ENCODE assay signal across 8 cellular contexts in genomic region chr12:106226884-106227640, GRCh38. TPM values are rescaled to one million over a fixed set of nuclear protein-coding genes. Genes with fewer than 3 reads are reported as not detected.
DNase-seq lines count a peak whose midpoint lies in the region; ATAC-seq and TF ChIP-seq lines count a peak whose summit lies in the region.

No MANE protein-coding gene starts in this region.

- H3K27me3 ChIP-seq in right atrium auricular region (no peaks in the 10 kb centered on the region), gastrocnemius medialis (no peaks in the 10 kb centered on the region)

- POLR2A ChIA-PET in HEK293T (lab: Yijun Ruan, JAX): interaction anchor here (0.6 to 1.3 kb wide), 2 partner anchors 131 kb away, joined by 3 read pairs; no protein-coding TSS in a partner anchor

- TF ChIP-seq POLR2A in gastrocnemius medialis (IDR thresholded peaks at IDR 0.05): no peak

- H3K27ac ChIP-seq in right atrium auricular region: no peak overlapping the region
- peak overlapping the region in 2 of 4 donors; percentile 5 to 31 for H3K27ac ChIP-seq in gastrocnemius medialis

- H3K4me1 ChIP-seq in right atrium auricular region: peaks cover 0 to 19% of the 10 kb centered on the region in 2 donors
- H3K4me1 ChIP-seq in gastrocnemius medialis: peaks cover 8 to 17% of the 10 kb centered on the region in 2 donors

- CTCF ChIA-PET in HEK293T (lab: Yijun Ruan, JAX): interaction anchor here (0.6 to 3.3 kb wide), 10 partner anchors 11 to 806 kb away, joined by 3 to 25 read pairs (median 4); partner anchors contain the start of gene POLR3B

- peak; percentile 39 to 84 for TF ChIP-seq CTCF in right atrium auricular region (IDR thresholded peaks at IDR 0.05)
- peak; percentile 79 to 86 (median 80) for TF ChIP-seq CTCF in gastrocnemius medialis (IDR thresholded peaks at IDR 0.05 in 4 of 5, conservative IDR thresholded peaks at IDR 0.05 in 1 of 5)

- in situ Hi-C loops in gastrocnemius medialis (cut with MboI; ENCODE audit: low sequenced_read_pairs in 4 of 4): loop anchor here (5.0 to 10.0 kb wide), 6 partner anchors 55 to 802 kb away; partner anchors contain the start of gene POLR3B (in 1 of the 4)

- DNase-seq in DMS 273 (lab: John Stamatoyannopoulos, UW; ENCODE audit: unreplicated experiment) (peak; percentile 74), HEK293T (ENCODE audit: extremely low spot score) (peak; percentile 70), NCI-H748 treated with DMSO at 0.1 percent for 48 hours (lab: John Stamatoyannopoulos, UW) (peak; percentile 50), amniotic epithelial cell (ENCODE audit: low read depth) (peak; percentile 57), right atrium auricular region (ENCODE audit: low spot score) (peak; percentile 60), gastrocnemius medialis (peak; percentile 15 to 36)
- DNase-seq in activated effector memory CD4-positive, alpha-beta T cell treated with anti-CD3 and anti-CD28 coated beads, Interleukin-2, amount 50 U/mL, for 16 hours: no peak

- intact Hi-C loops in gastrocnemius medialis (cut with DNase I; ENCODE audit: low total_unique reads): loop anchor here (1.0 kb wide), 2 partner anchors 55 to 118 kb away; no protein-coding TSS in a partner anchor

- ATAC-seq in gastrocnemius medialis: peak; percentile 76 to 78
- no peak for ATAC-seq in HG03039 (IDR thresholded peaks at IDR 0.05; ENCODE audit: unreplicated experiment)

- H3K36me3 ChIP-seq in right atrium auricular region: no peaks in the 10 kb centered on the region
- no peaks in the 10 kb centered on the region for H3K36me3 ChIP-seq in gastrocnemius medialis

- H3K4me3 ChIP-seq in right atrium auricular region (no peak overlapping the region), gastrocnemius medialis (no peak overlapping the region)

- H3K9me3 ChIP-seq in right atrium auricular region (no peaks in the 10 kb centered on the region), gastrocnemius medialis (no peaks in the 10 kb centered on the region)

TF ChIP-seq in HEK293T, 16 proteins besides CTCF, POLR2A, EP300 and RAD21:
- TF ChIP-seq SUZ12 (IDR thresholded peaks at IDR 0.05): no peak
- TF ChIP-seq HDGF (IDR thresholded peaks at IDR 0.05; ENCODE audit: borderline replicate concordance): no peak
- no peak for TF ChIP-seq SP1 (IDR thresholded peaks at IDR 0.05)
- no peak for TF ChIP-seq FOXK2 (IDR thresholded peaks at IDR 0.05)
- TF ChIP-seq, protein P1, sequence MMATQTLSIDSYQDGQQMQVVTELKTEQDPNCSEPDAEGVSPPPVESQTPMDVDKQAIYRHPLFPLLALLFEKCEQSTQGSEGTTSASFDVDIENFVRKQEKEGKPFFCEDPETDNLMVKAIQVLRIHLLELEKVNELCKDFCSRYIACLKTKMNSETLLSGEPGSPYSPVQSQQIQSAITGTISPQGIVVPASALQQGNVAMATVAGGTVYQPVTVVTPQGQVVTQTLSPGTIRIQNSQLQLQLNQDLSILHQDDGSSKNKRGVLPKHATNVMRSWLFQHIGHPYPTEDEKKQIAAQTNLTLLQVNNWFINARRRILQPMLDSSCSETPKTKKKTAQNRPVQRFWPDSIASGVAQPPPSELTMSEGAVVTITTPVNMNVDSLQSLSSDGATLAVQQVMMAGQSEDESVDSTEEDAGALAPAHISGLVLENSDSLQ (IDR thresholded peaks at IDR 0.05): no peak
- TF ChIP-seq L3MBTL2 (conservative IDR thresholded peaks at IDR 0.05): no peak
- TF ChIP-seq TARDBP (IDR thresholded peaks at IDR 0.05): no peak
- no peak for TF ChIP-seq BHLHE40 (IDR thresholded peaks at IDR 0.05; ENCODE audit: borderline replicate concordance)
- TF ChIP-seq ARNT (IDR thresholded peaks at IDR 0.05): no peak
- TF ChIP-seq ELF4 (IDR thresholded peaks at IDR 0.05): no peak
- TF ChIP-seq ZNF384 (IDR thresholded peaks at IDR 0.05): no peak
- TF ChIP-seq LEF1 (IDR thresholded peaks at IDR 0.05; ENCODE audit: borderline replicate concordance): no peak
- TF ChIP-seq FOXA1 (IDR thresholded peaks at IDR 0.05): no peak

RNA-seq across cellular contexts. Expression of gene CKAP4, which starts 20.8 kb away (rescaled TPM):
- 10 to 100 TPM; 50.1 to 56.8 TPM for total RNA-seq in right atrium auricular region
- 10 to 100 TPM in 3 of 4 donors, 1 to 10 TPM in 1; 9.7 to 17.6 (median 15.7) TPM for total RNA-seq in gastrocnemius medialis
